Comparison of ENCODE assay signal across 1 cellular context in genomic region chr18:28504100-28504499, GRCh38.
TF ChIP-seq lines count a peak whose summit lies in the region.

No MANE protein-coding gene starts in this region.

TF ChIP-seq in GM23338, 12 proteins besides CTCF, POLR2A, EP300 and RAD21 (continued from another document):
- TF ChIP-seq ZNF462 (CRISPR knock-in tag; IDR thresholded peaks at IDR 0.05) (no peak), STAT1 (IDR thresholded peaks at IDR 0.05; ENCODE audit: unreplicated experiment) (no peak), POLR2AphosphoS5 (IDR thresholded peaks at IDR 0.05; ENCODE audit: low read depth) (no peak), CREB1 (CRISPR knock-in tag; IDR thresholded peaks at IDR 0.05; ENCODE audit: low read depth) (no peak), REST (IDR thresholded peaks at IDR 0.05; ENCODE audit: unreplicated experiment) (no peak), JUNB (IDR thresholded peaks at IDR 0.05; ENCODE audit: unreplicated experiment) (no peak)
